ENCODE assay signal across 8 cellular contexts in genomic region chr15:49155834-49156627, GRCh38. TPM values are rescaled to one million over a fixed set of nuclear protein-coding genes. Genes with fewer than 3 reads are reported as not detected.
DNase-seq lines count a peak whose midpoint lies in the region; ATAC-seq and TF ChIP-seq lines count a peak whose summit lies in the region.

No MANE protein-coding gene starts in this region.

- peak overlapping the region; percentile 60 for H3K14ac ChIP-seq in IMR-90 (replicated peaks; ENCODE audit: low read depth, low read length)

- peak; percentile 73 for DNase-seq in activated CD4-positive, alpha-beta T cell treated with anti-CD3 and anti-CD28 coated beads, Interleukin-2, amount 10 ng/mL, durations not matched to agents 24 days and 14 days
- no peak for DNase-seq in activated CD4-positive, alpha-beta T cell treated with anti-CD3 and anti-CD28 coated beads, Interleukin-2, amount 50 U/mL, for 4 hours
- DNase-seq in IMR-90 (peak; percentile 25), islet precursor cell (peak; percentile 60), mucosa of gallbladder (ENCODE audit: low spot score) (no peak)
- peak; percentile 19 for DNase-seq in stimulated activated naive CD8-positive, alpha-beta T cell treated with anti-CD3 and anti-CD28 coated beads, Interleukin-15, Interleukin-2, amounts not matched to agents 100 U/mL and 50 U/mL, for 24 hours

- peaks cover 17% of the 10 kb centered on the region for H3K36me3 Mint-ChIP-seq in activated CD4-positive, alpha-beta T cell treated with anti-CD3 and anti-CD28 coated beads, Interleukin-2, amount 10 ng/mL, durations not matched to agents 24 days and 14 days (ENCODE audit: low read depth)

- H3K4ac ChIP-seq in IMR-90 (ENCODE audit: low read depth, low read length), result peak overlapping the region; percentile 76

- ATAC-seq in IMR-90 (ENCODE audit: low read depth) (0 out of 2 replicates have a peak, but pooled peaks have one; percentile 8), HG03354 (IDR thresholded peaks at IDR 0.05; ENCODE audit: poor library complexity, severe bottlenecking, unreplicated experiment) (no peak)
- no peak for ATAC-seq in stimulated activated naive CD8-positive, alpha-beta T cell treated with anti-CD3 and anti-CD28 coated beads, Interleukin-15, Interleukin-2, amounts not matched to agents 100 U/mL and 50 U/mL, for 24 hours

- H3K27me3 ChIP-seq in IMR-90 (ENCODE audit: control insufficient read depth, insufficient read depth, low read length), result no peaks in the 10 kb centered on the region

- H4K8ac ChIP-seq in IMR-90 (ENCODE audit: low read depth in 2 of 2, low read length in 2 of 2), result peak overlapping the region; percentile 11 to 91

- dilution Hi-C loops in IMR-90 (cut with HindIII; ENCODE audit: low sequenced_read_pairs, unreplicated experiment), result no loop called here

- peak overlapping the region; percentile 89 for H2AK9ac ChIP-seq in IMR-90 (replicated peaks; ENCODE audit: low read depth, low read length, poor library complexity)

- H4K20me1 ChIP-seq in IMR-90 (ENCODE audit: insufficient read depth, low read length), result peaks cover 27% of the 10 kb centered on the region; the same call in 1 of the 2 replicates

- peak overlapping the region; percentile 70 for H3K4me3 ChIP-seq in IMR-90 (ENCODE audit: insufficient read depth, low read depth, low read length)

- H2BK15ac ChIP-seq in IMR-90 (ENCODE audit: low read depth, low read length), result peak overlapping the region; percentile 33; the same call in 1 of the 3 replicates

- H2AFZ ChIP-seq in IMR-90 (replicated peaks; ENCODE audit: low read length, poor library complexity), result peak overlapping the region; percentile 97

- no peaks in the 10 kb centered on the region for H3K36me3 ChIP-seq in IMR-90 (ENCODE audit: control insufficient read depth, insufficient read depth, low read length)

- peaks cover 38% of the 10 kb centered on the region for H3K4me1 Mint-ChIP-seq in activated CD4-positive, alpha-beta T cell treated with anti-CD3 and anti-CD28 coated beads, Interleukin-2, amount 10 ng/mL, durations not matched to agents 24 days and 14 days

- H3K27ac ChIP-seq in IMR-90 (ENCODE audit: insufficient read depth, low read length), result peak overlapping the region; percentile 44
- peak overlapping the region; percentile 74 for H3K27ac ChIP-seq in angular gyrus (ENCODE audit: low read depth, low read length)

- H3K4me3 Mint-ChIP-seq in activated CD4-positive, alpha-beta T cell treated with anti-CD3 and anti-CD28 coated beads, Interleukin-2, amount 10 ng/mL, durations not matched to agents 24 days and 14 days, result peak overlapping the region; percentile 99

- peaks cover 1% of the 10 kb centered on the region for H3K27me3 Mint-ChIP-seq in activated CD4-positive, alpha-beta T cell treated with anti-CD3 and anti-CD28 coated beads, Interleukin-2, amount 10 ng/mL, durations not matched to agents 24 days and 14 days

- no peaks in the 10 kb centered on the region for H3K9me3 Mint-ChIP-seq in activated CD4-positive, alpha-beta T cell treated with anti-CD3 and anti-CD28 coated beads, Interleukin-2, amount 10 ng/mL, durations not matched to agents 24 days and 14 days

- peak overlapping the region; percentile 99 for H3K27ac Mint-ChIP-seq in activated CD4-positive, alpha-beta T cell treated with anti-CD3 and anti-CD28 coated beads, Interleukin-2, amount 10 ng/mL, durations not matched to agents 24 days and 14 days

- peak overlapping the region; percentile 66 for H3K4me2 ChIP-seq in IMR-90 (ENCODE audit: low read depth, low read length)

- H3K4me1 ChIP-seq in IMR-90 (ENCODE audit: control insufficient read depth, insufficient read depth, low read length), result no peaks in the 10 kb centered on the region

- H3K56ac ChIP-seq in IMR-90 (ENCODE audit: extremely low read depth, insufficient read depth, low read length), result peak overlapping the region; percentile 83

- no peaks in the 10 kb centered on the region for H3K9me3 ChIP-seq in IMR-90 (ENCODE audit: control insufficient read depth, insufficient read depth, low read length)

- peak overlapping the region; percentile 43; the same call in 1 of the 2 replicates for H4K91ac ChIP-seq in IMR-90 (ENCODE audit: insufficient read depth, low read depth, low read length)

- in situ Hi-C loops in IMR-90 (cut with MboI; ENCODE audit: low sequenced_read_pairs), result no loop called here

- no peak for TF ChIP-seq RAD21 in IMR-90 (IDR thresholded peaks at IDR 0.05; ENCODE audit: low read length)

- H2AK5ac ChIP-seq in IMR-90 (ENCODE audit: low read depth, low read length), result no peak overlapping the region

- H3K9me1 ChIP-seq in IMR-90 (ENCODE audit: insufficient read depth, low read length), result no peaks in the 10 kb centered on the region; the same call in 1 of the 2 replicates

- intact Hi-C loops in activated CD4-positive, alpha-beta T cell treated with anti-CD3 and anti-CD28 coated beads, Interleukin-2, amount 10 ng/mL, durations not matched to agents 24 days and 14 days (cut with micrococcal nuclease), result loop anchor here (1.0 to 10.0 kb wide), 9 partner anchors 14 to 1751 kb away; partner anchors contain the start of genes AP4E1, CEP152, DUT and EID1
- intact Hi-C loops in IMR-90 (cut with micrococcal nuclease), result loop anchor here (2.0 to 10.0 kb wide), 4 partner anchors 267 to 981 kb away; partner anchors contain the start of gene FGF7

- TSS peak; percentile 66 for BruUV-seq in IMR-90 (replicated peaks; lab: Mats Ljungman, UMichigan)

- TF ChIP-seq POLR2A in IMR-90 (IDR thresholded peaks at IDR 0.05; ENCODE audit: low read depth, low read length), result no peak

- H4K5ac ChIP-seq in IMR-90 (ENCODE audit: low read depth, low read length), result peak overlapping the region; percentile 42; the same call in 1 of the 2 replicates

- H3K9ac ChIP-seq in IMR-90 (ENCODE audit: low read depth, low read length), result peak overlapping the region; percentile 68

- peak overlapping the region; percentile 85 for H3K23ac ChIP-seq in IMR-90 (ENCODE audit: low read depth, low read length)

- no peak for TF ChIP-seq CTCF in IMR-90 (conservative IDR thresholded peaks at IDR 0.05; ENCODE audit: low read depth, low read length)

- peaks cover 9 to 27% of the 10 kb centered on the region in 2 experiments for H3K79me1 ChIP-seq in IMR-90 (ENCODE audit: low read depth in 1 of 2, low read length in 2 of 2)

- no CpG with 5 or more reads among the region's 26 CpGs for WGBS in IMR-90 (ENCODE audit: extremely low coverage in 2 of 2, insufficient read length in 1 of 2), 2 experiments

- peak overlapping the region; percentile 34; the same call in 1 of the 2 replicates for H3K18ac ChIP-seq in IMR-90 (ENCODE audit: low read depth, low read length)

- POLR2A ChIA-PET in IMR-90 (lab: Charles Lee; ENCODE audit: unreplicated experiment), result no interaction called here

- peak overlapping the region; percentile 41 for H2BK5ac ChIP-seq in IMR-90 (ENCODE audit: low read depth, low read length, poor library complexity, severe bottlenecking)

- H2BK120ac ChIP-seq in IMR-90 (ENCODE audit: low read depth, low read length), result peak overlapping the region; percentile 5; the same call in 1 of the 2 replicates

- CTCF ChIA-PET in IMR-90 (lab: Yijun Ruan, JAX), result interaction anchor here (0.7 kb wide), 1 partner anchor 180 kb away, joined by 6 read pairs; no protein-coding TSS in a partner anchor

- H2BK20ac ChIP-seq in IMR-90 (ENCODE audit: low read depth, low read length), result no peak overlapping the region

TF ChIP-seq in IMR-90, 13 proteins besides CTCF, POLR2A, EP300 and RAD21:
- TF ChIP-seq RCOR1 (IDR thresholded peaks at IDR 0.05; ENCODE audit: insufficient replicate concordance, low read length) (no peak), FOS (IDR thresholded peaks at IDR 0.05; ENCODE audit: low read depth, low read length) (no peak), CEBPB (IDR thresholded peaks at IDR 0.05; ENCODE audit: low read depth, low read length) (no peak), MAZ (IDR thresholded peaks at IDR 0.05; ENCODE audit: borderline replicate concordance, low read depth, low read length) (no peak), ELK1 (IDR thresholded peaks at IDR 0.05; ENCODE audit: borderline replicate concordance, low read depth, low read length) (no peak), MAFK (IDR thresholded peaks at IDR 0.05; ENCODE audit: low read depth, low read length) (no peak)

RNA-seq across cellular contexts. Expression of gene COPS2, which starts 0.6 kb away (rescaled TPM):
- total RNA-seq in activated CD4-positive, alpha-beta T cell treated with anti-CD3 and anti-CD28 coated beads, Interleukin-2, amount 10 ng/mL, durations not matched to agents 24 days and 14 days, result 98.6 and 99.0 TPM in 2 replicates
- 75.6 and 103 TPM in 2 replicates for total RNA-seq in IMR-90 (2012; rRNA removed)
- polyA plus RNA-seq in IMR-90 (2012; rRNA removed), result 39.6 and 54.6 TPM in 2 replicates
- polyA plus RNA-seq in IMR-90 (2012; cell fraction: cytosol; rRNA removed), result 3.6 and 5.3 TPM in 2 replicates
- 1.1 and 16.9 TPM in 2 replicates for polyA plus RNA-seq in IMR-90 (2012; cell fraction: nucleus; rRNA removed; ENCODE audit: low replicate concordance)
- 67.8 TPM for total RNA-seq in mucosa of gallbladder

RNA-seq across cellular contexts. Expression of gene GALK2, which starts 14.0 kb away (rescaled TPM):
- total RNA-seq in activated CD4-positive, alpha-beta T cell treated with anti-CD3 and anti-CD28 coated beads, Interleukin-2, amount 10 ng/mL, durations not matched to agents 24 days and 14 days, result 24.7 and 25.5 TPM in 2 replicates
- 51.4 and 63.6 TPM in 2 replicates for total RNA-seq in IMR-90 (2012; rRNA removed)
- 23.9 and 27.0 TPM in 2 replicates for polyA plus RNA-seq in IMR-90 (2012; rRNA removed)
- 11.3 and 15.1 TPM in 2 replicates for polyA plus RNA-seq in IMR-90 (2012; cell fraction: cytosol; rRNA removed)
- 8.3 and 17.8 TPM in 2 replicates for polyA plus RNA-seq in IMR-90 (2012; cell fraction: nucleus; rRNA removed; ENCODE audit: low replicate concordance)
- 41.2 TPM for total RNA-seq in mucosa of gallbladder

Comparison
In these comparisons a context has a peak if more than half of its experiments do, and no peak if none do; other contexts are left out.
1. DNase-seq: peak in activated CD4-positive, alpha-beta T cell treated with anti-CD3 and anti-CD28 coated beads, Interleukin-2, amount 10 ng/mL, durations not matched to agents 24 days and 14 days (single experiment), IMR-90 (single experiment), islet precursor cell (single experiment) and stimulated activated naive CD8-positive, alpha-beta T cell treated with anti-CD3 and anti-CD28 coated beads, Interleukin-15, Interleukin-2, amounts not matched to agents 100 U/mL and 50 U/mL, for 24 hours (single experiment); none in activated CD4-positive, alpha-beta T cell treated with anti-CD3 and anti-CD28 coated beads, Interleukin-2, amount 50 U/mL, for 4 hours (0 of 2) and mucosa of gallbladder (single experiment).